13 cellular contexts compared by ENCODE assay signal in the genomic region with DNA sequence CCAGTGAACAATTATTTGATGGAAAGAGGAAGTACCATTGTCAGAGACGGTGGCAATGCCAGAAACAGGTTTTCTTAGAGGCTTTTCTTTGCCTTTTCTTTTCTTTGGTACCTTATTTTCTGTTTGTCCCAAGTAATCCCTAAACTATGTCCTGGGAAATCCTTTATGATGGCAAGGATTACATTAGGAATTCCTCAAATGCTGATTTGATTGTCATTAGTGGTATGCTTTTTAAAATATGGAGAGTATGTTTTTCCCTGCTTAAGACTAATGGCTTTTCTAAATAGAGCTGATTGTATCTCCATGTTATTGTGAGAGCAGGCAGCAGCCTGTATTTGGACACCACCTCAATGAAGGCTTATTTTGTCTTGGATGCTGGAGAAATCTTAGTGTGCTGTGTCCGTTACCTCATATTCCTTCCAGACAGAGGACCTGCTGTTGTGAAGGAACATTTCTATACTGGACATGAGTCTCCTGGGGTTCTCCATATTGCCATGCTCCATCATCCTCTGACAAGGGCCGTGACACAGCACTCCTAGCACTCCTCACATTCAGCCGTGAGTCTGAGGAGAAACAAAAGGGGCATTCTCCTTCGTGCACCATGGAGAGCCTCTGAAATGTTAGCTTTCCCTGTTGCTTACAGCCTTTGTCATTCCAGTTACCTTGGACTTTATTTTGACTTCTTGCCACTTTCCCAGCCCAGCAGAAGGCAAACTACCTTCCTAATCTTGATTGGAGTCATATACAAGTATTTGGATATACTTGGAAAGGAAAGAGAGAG. TPM values are rescaled to one million over a fixed set of nuclear protein-coding genes. Genes with fewer than 3 reads are reported as not detected.
DNase-seq lines count a peak whose midpoint lies in the region; ATAC-seq and TF ChIP-seq lines count a peak whose summit lies in the region.
"Had no signal": no experiment of that assay in that cellular context is flagged by ENCODE, and none has a peak within 500 bp of the region (broad histone marks: within the 10 kb centered on the region; RNA-seq: fewer than 3 reads in every experiment).

No MANE protein-coding gene starts in this region.

- no peaks in the 10 kb centered on the region for H3K79me1 ChIP-seq in mesenchymal stem cell (replicated peaks; ENCODE audit: low read length, poor library complexity, severe bottlenecking)

- DNase-seq in MV-4-11 (lab: John Stamatoyannopoulos, UW) = peak; percentile 4
- DNase-seq in dermis blood vessel endothelial cell = peak; percentile 13
- peak; percentile 13 for DNase-seq in mesenchymal stem cell
- DNase-seq in NCI-H1105 treated with DMSO at 0.1 percent for 48 hours (lab: John Stamatoyannopoulos, UW) = no peak
- DNase-seq in NCI-H2227 (lab: John Stamatoyannopoulos, UW; ENCODE audit: unreplicated experiment) = no peak
- DNase-seq in T-helper 2 cell = no peak
- DNase-seq: activated CD8-positive, alpha-beta memory T cell treated with anti-CD3 and anti-CD28 coated beads for 24 hours; mucosa of descending colon; NCI-H1105; T-helper 1 cell had no signal

- H3K18ac ChIP-seq in mesenchymal stem cell (ENCODE audit: low read depth in 1 of 2, low read length in 2 of 2) = no peak overlapping the region

- no peak overlapping the region for H2BK15ac ChIP-seq in mesenchymal stem cell (ENCODE audit: low read depth, poor library complexity, severe bottlenecking)

- no peaks in the 10 kb centered on the region for H3K27me3 ChIP-seq in mesenchymal stem cell (ENCODE audit: control insufficient read depth in 1 of 2, insufficient read depth in 1 of 2, low read length in 2 of 2)

- no peaks in the 10 kb centered on the region for H3K4me1 ChIP-seq in mesenchymal stem cell (ENCODE audit: control insufficient read depth, insufficient read depth, low read depth, low read length)

- no peak overlapping the region for H3K9ac ChIP-seq in mesenchymal stem cell (ENCODE audit: low read length)

- H3K4me3 ChIP-seq in mesenchymal stem cell (ENCODE audit: insufficient read depth in 1 of 2, low read depth in 1 of 2, low read length in 2 of 2) = no peak overlapping the region
- H3K4me3 ChIP-seq: mucosa of descending colon had no signal

- no peak overlapping the region for H4K91ac ChIP-seq in mesenchymal stem cell (ENCODE audit: low read length)

- no peak overlapping the region for H2BK5ac ChIP-seq in mesenchymal stem cell (ENCODE audit: low read depth, low read length, poor library complexity, severe bottlenecking)

- H3K4ac ChIP-seq in mesenchymal stem cell (ENCODE audit: low read depth in 1 of 2, low read length in 2 of 2) = no peak overlapping the region

- H2AFZ ChIP-seq in mesenchymal stem cell (ENCODE audit: low read depth, low read length) = no peak overlapping the region

- H3K23ac ChIP-seq in mesenchymal stem cell (ENCODE audit: low read length in 2 of 2) = no peak overlapping the region

- no peak overlapping the region for H3K4me2 ChIP-seq in mesenchymal stem cell (ENCODE audit: low read length, poor library complexity, severe bottlenecking)

- H2AK5ac ChIP-seq in mesenchymal stem cell (ENCODE audit: low read length, severe bottlenecking) = no peak overlapping the region

- TF ChIP-seq CTCF in C4-2B (conservative IDR thresholded peaks at IDR 0.05) = no peak

- no peak overlapping the region for H3K14ac ChIP-seq in mesenchymal stem cell (ENCODE audit: low read length in 2 of 2)

- H3K27ac ChIP-seq in C4-2B = peak overlapping the region; percentile 40; the same call in 1 of the 2 replicates
- H3K27ac ChIP-seq in mesenchymal stem cell (ENCODE audit: low read length, poor library complexity, severe bottlenecking) = no peak overlapping the region

- no peak for ATAC-seq in GM18498 (IDR thresholded peaks at IDR 0.05; ENCODE audit: unreplicated experiment)
- ATAC-seq: activated naive CD4-positive, alpha-beta T cell treated with anti-CD3 and anti-CD28 coated beads, Interleukin-2, amount 50 U/mL, for 72 hours; mucosa of descending colon had no signal

- 74% methylated on average over 5 of the region's 5 CpGs for WGBS in mesenchymal stem cell

- H3K36me3 ChIP-seq in mesenchymal stem cell (ENCODE audit: control insufficient read depth in 1 of 2, insufficient read depth in 2 of 2, low read depth in 1 of 2, low read length in 2 of 2) = peaks cover 6 to 72% of the 10 kb centered on the region in 2 experiments

- H2BK12ac ChIP-seq in mesenchymal stem cell (ENCODE audit: low read length in 2 of 2) = no peak overlapping the region

- no peak overlapping the region for H2BK120ac ChIP-seq in mesenchymal stem cell (ENCODE audit: low read depth, low read length)

- H4K8ac ChIP-seq in mesenchymal stem cell (ENCODE audit: low read length) = no peak overlapping the region

- no peaks in the 10 kb centered on the region for H3K9me3 ChIP-seq in mesenchymal stem cell (ENCODE audit: control insufficient read depth, low read length)
- H3K9me3 ChIP-seq: mucosa of descending colon had no signal

RNA-seq across cellular contexts. Expression of gene TECTA, which starts 29.4 kb away (rescaled TPM):
- total RNA-seq in dermis blood vessel endothelial cell = 0.42 and 0.51 TPM in 2 replicates
- polyA plus RNA-seq in mesenchymal stem cell (2013, experiment 1 of 2) = 0.15 TPM
- 0.16 TPM for polyA plus RNA-seq in mesenchymal stem cell (2013, experiment 2 of 2)

RNA-seq across cellular contexts. Expression of gene TBCEL, which starts 47.7 kb away (rescaled TPM):
- 26.4 and 35.7 TPM in 2 replicates for total RNA-seq in dermis blood vessel endothelial cell
- polyA plus RNA-seq in mesenchymal stem cell (2013, experiment 1 of 2) = 16.2 TPM
- polyA plus RNA-seq in mesenchymal stem cell (2013, experiment 2 of 2) = 16.1 TPM

Comparison
In these comparisons a context has a peak if more than half of its experiments do, and no peak if none do; other contexts are left out.
1. DNase-seq: peak in MV-4-11 (single experiment), dermis blood vessel endothelial cell (single experiment) and mesenchymal stem cell (single experiment); none in NCI-H1105 treated with DMSO at 0.1 percent for 48 hours (single experiment), NCI-H2227 (single experiment) and T-helper 2 cell (0 of 5).